8 cellular contexts compared by ENCODE assay signal in genomic region chr1:167936930-167937708, GRCh38. TPM values are rescaled to one million over a fixed set of nuclear protein-coding genes. Genes with fewer than 3 reads are reported as not detected.
DNase-seq lines count a peak whose midpoint lies in the region; ATAC-seq, FAIRE-seq and TF ChIP-seq lines count a peak whose summit lies in the region.

TSS of gene MPC2 (minus strand) at chr1:167937072. CDS start at chr1:167935841, 1,231 bp downstream.

- peak within 1 kb of the TSS; percentile 66 to 98 (median 88) for H3K4me2 ChIP-seq in BLaER1 treated with 17β-estradiol and CSF1 and Interleukin-3, amounts not matched to agents 10 nM and 100 nM
- peak within 1 kb of the TSS; percentile 97 for H3K4me2 ChIP-seq in OCI-LY7 (ENCODE audit: low read length)

- CTCF ChIA-PET in OCI-LY7 (lab: Charles Lee; ENCODE audit: unreplicated experiment), result no interaction called here

- ATAC-seq in GM19438 (IDR thresholded peaks at IDR 0.05; ENCODE audit: low read depth, unreplicated experiment), result peak; percentile 9

- TF ChIP-seq EP300 in esophagus muscularis mucosa (IDR thresholded peaks at IDR 0.05), result no peak

- H3K27me3 ChIP-seq in BLaER1 treated with 17β-estradiol and CSF1 and Interleukin-3, amounts not matched to agents 10 nM and 100 nM, result no peaks in the 10 kb centered on the region
- H3K27me3 ChIP-seq in esophagus muscularis mucosa, result no peaks in the 10 kb centered on the region

- H4K20me1 ChIP-seq in BLaER1 treated with 17β-estradiol and CSF1 and Interleukin-3, amounts not matched to agents 10 nM and 100 nM, result peaks cover 0 to 43% (median 0%) of the 10 kb centered on the region in 11 experiments; a peak in 8 of 22 replicates
- H4K20me1 ChIP-seq in OCI-LY7 (ENCODE audit: insufficient read depth, low read length), result peaks cover 8% of the 10 kb centered on the region; the same call in 1 of the 2 replicates

- TF ChIP-seq CTCF in OCI-LY7 (conservative IDR thresholded peaks at IDR 0.05; ENCODE audit: low read length), result no peak
- TF ChIP-seq CTCF in esophagus muscularis mucosa (IDR thresholded peaks at IDR 0.05), result no peak

- no TSS peak for BruUV-seq in OCI-LY7 (replicated peaks; lab: Mats Ljungman, UMichigan)

- H2AFZ ChIP-seq in OCI-LY7 (ENCODE audit: low read length), result peak within 1 kb of the TSS; percentile 43

- no peaks in the 10 kb centered on the region for H3K9me2 ChIP-seq in OCI-LY7 (ENCODE audit: insufficient read depth, low read length)

- H3K36me3 ChIP-seq in BLaER1 treated with 17β-estradiol and CSF1 and Interleukin-3, amounts not matched to agents 10 nM and 100 nM, result peaks cover 5 to 9% (median 5%) of the 10 kb centered on the region in 11 experiments; a peak in 19 of 22 replicates
- H3K36me3 ChIP-seq in OCI-LY7 (ENCODE audit: insufficient read depth, low read length), result no peaks in the 10 kb centered on the region
- peaks cover 0 to 4% (median 0%) of the 10 kb centered on the region in 4 donors for H3K36me3 ChIP-seq in esophagus muscularis mucosa

- peak within 1 kb of the TSS; percentile 84 to 97 (median 93) for H3K9ac ChIP-seq in BLaER1 treated with 17β-estradiol and CSF1 and Interleukin-3, amounts not matched to agents 10 nM and 100 nM

- WGBS in esophagus muscularis mucosa, result 0% methylated on average over 29 of the region's 51 CpGs

- H3K79me2 ChIP-seq in OCI-LY7 (ENCODE audit: insufficient read depth, low read depth, low read length), result peaks cover 79% of the 10 kb centered on the region

- intact Hi-C loops in OCI-LY7 (cut with micrococcal nuclease; ENCODE audit: unreplicated experiment), result loop anchor here (2.0 to 5.0 kb wide), 5 partner anchors 222 to 715 kb away; partner anchors contain the start of genes POU2F1, SFT2D2 and TIPRL
- intact Hi-C loops in esophagus muscularis mucosa (cut with DNase I), result loop anchor here (2.0 to 5.0 kb wide), 2 partner anchors 145 to 222 kb away; no protein-coding TSS in a partner anchor

- POLR2A ChIA-PET in OCI-LY7 (lab: Charles Lee), result interaction anchor here (0.7 to 1.3 kb wide), 8 partner anchors 8 to 717 kb away, joined by 3 to 7 read pairs (median 3); partner anchors contain the start of gene POU2F1

- H3K9me3 ChIP-seq in BLaER1 treated with 17β-estradiol and CSF1 and Interleukin-3, amounts not matched to agents 10 nM and 100 nM (replicated peaks in 1 of 11), result peaks cover 0 to 7% (median 4%) of the 10 kb centered on the region in 11 experiments; a peak in 12 of 22 replicates
- H3K9me3 ChIP-seq in OCI-LY7 (ENCODE audit: low read length) (no peaks in the 10 kb centered on the region), esophagus muscularis mucosa (no peaks in the 10 kb centered on the region)

- H3K27ac ChIP-seq in BLaER1 treated with 17β-estradiol and CSF1 and Interleukin-3, amounts not matched to agents 10 nM and 100 nM, result peak within 1 kb of the TSS; percentile 85 to 99 (median 96)
- H3K27ac ChIP-seq in OCI-LY7 (ENCODE audit: low read depth, low read length, poor library complexity, severe bottlenecking) (peak within 1 kb of the TSS; percentile 89), esophagus muscularis mucosa (replicated peaks in 1 of 4) (peak within 1 kb of the TSS; percentile 90 to 99 (median 98))

- peaks cover 18 to 40% (median 30%) of the 10 kb centered on the region in 10 experiments for H3K4me1 ChIP-seq in BLaER1 treated with 17β-estradiol and CSF1 and Interleukin-3, amounts not matched to agents 10 nM and 100 nM
- H3K4me1 ChIP-seq in OCI-LY7 (ENCODE audit: insufficient read depth, low read length, poor library complexity, severe bottlenecking) (peaks cover 22% of the 10 kb centered on the region), esophagus muscularis mucosa (peaks cover 29 to 70% (median 49%) of the 10 kb centered on the region in 4 donors)

- FAIRE-seq in HTR-8/SVneo (lab: Jason Lieb, UNC), result no peak

- peak; percentile 59 for DNase-seq in HTR-8/SVneo (ENCODE audit: insufficient read length, low spot score)
- DNase-seq in OCI-LY7 (ENCODE audit: low spot score), result peak; percentile 71
- DNase-seq in activated T-cell treated with anti-CD3 and anti-CD28 coated beads, Interleukin-2, amount 50 U/mL, for 48 hours, result peak; percentile 69 to 73
- peak; percentile 93 for DNase-seq in esophagus muscularis mucosa (ENCODE audit: extremely low spot score)
- peak; percentile 87 for DNase-seq in myocyte (ENCODE audit: low read depth)
- DNase-seq in stimulated activated CD8-positive, alpha-beta memory T cell treated with anti-CD3 and anti-CD28 coated beads, Interleukin-7, amount 100 ng/mL, for 48 hours (ENCODE audit: extremely low read depth in 1 of 2, low read depth in 1 of 2), result peak; percentile 48 to 49

- no peak for TF ChIP-seq POLR2A in esophagus muscularis mucosa (IDR thresholded peaks at IDR 0.05; ENCODE audit: low read depth)

- H3K4me3 ChIP-seq in BLaER1 treated with 17β-estradiol and CSF1 and Interleukin-3, amounts not matched to agents 10 nM and 100 nM, result peak within 1 kb of the TSS; percentile 83 to 100 (median 91)
- H3K4me3 ChIP-seq in OCI-LY7 (ENCODE audit: low read depth, low read length, poor library complexity, severe bottlenecking) (peak within 1 kb of the TSS; percentile 90), esophagus muscularis mucosa (peak within 1 kb of the TSS; percentile 86 to 98 (median 94))

RNA-seq across cellular contexts. Expression of gene MPC2, which starts in this region (rescaled TPM):
- total RNA-seq in OCI-LY7 (2014; rRNA removed; shearing (Covaris generic)), result 19.4 and 31.1 TPM in 2 replicates
- total RNA-seq in OCI-LY7 (2022) (56.4 and 65.1 TPM in 2 replicates), esophagus muscularis mucosa (10 to 100 TPM; 41.6 to 70.3 (median 52.5) TPM), myocyte (60.4 TPM in 2 replicates)
- polyA plus RNA-seq in myocyte (2012), result 78.1 TPM

Comparison
In these comparisons a context has a peak if more than half of its experiments do, and no peak if none do; other contexts are left out.
1. Peak in every context shown above with its lines: DNase-seq, ATAC-seq, H3K4me3 ChIP-seq and H3K27ac ChIP-seq.